ENCODE assay signal across 9 cellular contexts in genomic region chr12:64675795-64676194, GRCh38.
DNase-seq lines count a peak whose midpoint lies in the region; ATAC-seq and TF ChIP-seq lines count a peak whose summit lies in the region.
"Had no signal": no experiment of that assay in that cellular context is flagged by ENCODE, and none has a peak within 500 bp of the region (broad histone marks: within the 10 kb centered on the region; RNA-seq: fewer than 3 reads in every experiment).

No MANE protein-coding gene starts in this region.

- H3K27ac ChIP-seq in SK-N-SH (ENCODE audit: low read depth in 2 of 2, low read length in 1 of 2), result peak overlapping the region; percentile 78 to 81
- peak overlapping the region; percentile 41 to 70 for H3K27ac ChIP-seq in esophagus (ENCODE audit: low read depth in 2 of 2, low read length in 1 of 2)
- H3K27ac ChIP-seq: parathyroid adenoma had no signal

- H3K27me3 ChIP-seq in SK-N-SH (ENCODE audit: insufficient read depth) (no peaks in the 10 kb centered on the region), esophagus (ENCODE audit: control insufficient read depth in 1 of 2, insufficient read depth in 2 of 2, low read length in 2 of 2) (no peaks in the 10 kb centered on the region)

- WGBS in SK-N-SH (ENCODE audit: low lambda C conversion rate), result 34% methylated on average over 3 of the region's 3 CpGs
- 44 to 50% methylated on average over 3 of the region's 3 CpGs for WGBS in esophagus, 2 donors

- no peak overlapping the region; the same call in 1 of the 2 replicates for H2AFZ ChIP-seq in SK-N-SH (ENCODE audit: low read depth)
- H2AFZ ChIP-seq: parathyroid adenoma had no signal

- POLR2A ChIA-PET in SK-N-SH (lab: Yijun Ruan, JAX), result no interaction called here

- DNase-seq in GM03348 (ENCODE audit: low spot score) (peak; percentile 32), SK-N-SH (peak; percentile 47), osteocyte (ENCODE audit: extremely low spot score, unreplicated experiment) (no peak), NCI-H510A treated with DMSO at 0.1 percent for 48 hours (lab: John Stamatoyannopoulos, UW) (no peak), RPMI8226 (no peak), retina (no peak)

- peaks cover 71% of the 10 kb centered on the region for H3K4me1 Mint-ChIP-seq in osteocyte (ENCODE audit: unreplicated experiment)

- TF ChIP-seq RAD21 in SK-N-SH (IDR thresholded peaks at IDR 0.05; ENCODE audit: low read length), result no peak

- H4K20me1 ChIP-seq in SK-N-SH (ENCODE audit: insufficient read depth), result no peaks in the 10 kb centered on the region

- H3K9me2 ChIP-seq in SK-N-SH, result no peaks in the 10 kb centered on the region

- H3K4me3 ChIP-seq in SK-N-SH (ENCODE audit: low read depth in 2 of 2, low read length in 1 of 2) (no peak overlapping the region; a peak in 1 of 4 replicates), esophagus (ENCODE audit: low read depth in 1 of 2, low read length in 2 of 2) (no peak overlapping the region)

- peak overlapping the region; percentile 44; the same call in 1 of the 2 replicates for H3K4me2 ChIP-seq in SK-N-SH

- H3K79me2 ChIP-seq in SK-N-SH (ENCODE audit: insufficient read depth), result peaks cover 76% of the 10 kb centered on the region

- no peaks in the 10 kb centered on the region for H3K36me3 Mint-ChIP-seq in osteocyte (ENCODE audit: unreplicated experiment)

- ATAC-seq in HG03432 (IDR thresholded peaks at IDR 0.05; ENCODE audit: unreplicated experiment), result no peak

- TF ChIP-seq CTCF in SK-N-SH (IDR thresholded peaks at IDR 0.05) (no peak), osteocyte (IDR thresholded peaks at IDR 0.05) (no peak)

- H3F3A ChIP-seq in SK-N-SH (replicated peaks; ENCODE audit: insufficient read depth), result peaks cover 25% of the 10 kb centered on the region

- no peaks in the 10 kb centered on the region for H3K27me3 Mint-ChIP-seq in osteocyte (ENCODE audit: unreplicated experiment)

- no peaks in the 10 kb centered on the region for H3K36me3 ChIP-seq in SK-N-SH (replicated peaks in 1 of 2; ENCODE audit: control insufficient read depth in 1 of 2, insufficient read depth in 2 of 2, low read length in 1 of 2)
- no peaks in the 10 kb centered on the region for H3K36me3 ChIP-seq in esophagus (ENCODE audit: control insufficient read depth in 2 of 2, insufficient read depth in 2 of 2, low read length in 1 of 2)

- peak overlapping the region; percentile 86 for H3K27ac Mint-ChIP-seq in osteocyte (ENCODE audit: unreplicated experiment)

- CTCF ChIA-PET in SK-N-SH (lab: Yijun Ruan, JAX), result interaction anchor here (1.0 to 1.9 kb wide), 3 partner anchors 20 to 126 kb away, joined by 3 to 7 read pairs (median 4); no protein-coding TSS in a partner anchor

- H3K4me3 Mint-ChIP-seq in osteocyte (ENCODE audit: unreplicated experiment), result no peak overlapping the region

- peak overlapping the region; percentile 38; the same call in 1 of the 2 replicates for H3K9ac ChIP-seq in SK-N-SH
- H3K9ac ChIP-seq: parathyroid adenoma had no signal

- H3K9me3 Mint-ChIP-seq in osteocyte (ENCODE audit: unreplicated experiment), result no peaks in the 10 kb centered on the region

- no peak for TF ChIP-seq EP300 in SK-N-SH (IDR thresholded peaks at IDR 0.05; ENCODE audit: borderline replicate concordance in 1 of 2, low read depth in 1 of 2, low read length in 1 of 2)

- peaks cover 56 to 59% of the 10 kb centered on the region in 2 experiments for H3K4me1 ChIP-seq in SK-N-SH (ENCODE audit: control insufficient read depth in 1 of 2, insufficient read depth in 2 of 2, low read depth in 1 of 2, low read length in 1 of 2)
- peaks cover 6 to 10% of the 10 kb centered on the region in 2 donors for H3K4me1 ChIP-seq in esophagus (ENCODE audit: control insufficient read depth in 2 of 2, insufficient read depth in 2 of 2, low read length in 1 of 2)
- H3K4me1 ChIP-seq: parathyroid adenoma had no signal

- H3K9me3 ChIP-seq in SK-N-SH (no peaks in the 10 kb centered on the region), esophagus (ENCODE audit: control insufficient read depth in 2 of 2, insufficient read depth in 1 of 2, low read depth in 1 of 2, low read length in 1 of 2) (no peaks in the 10 kb centered on the region)

TF ChIP-seq in SK-N-SH, 30 proteins besides CTCF, POLR2A, EP300 and RAD21 (continues in another document):
- TF ChIP-seq RXRA (IDR thresholded peaks at IDR 0.05; ENCODE audit: borderline replicate concordance, low read depth), result peak; percentile 20; the same call in 1 of the 2 replicates
- TF ChIP-seq PBX3 (IDR thresholded peaks at IDR 0.05), result peak; percentile 34
- no peak for TF ChIP-seq MXI1 (IDR thresholded peaks at IDR 0.05; ENCODE audit: low read depth, low read length)
- no peak for TF ChIP-seq FOXJ3 (CRISPR knock-in tag; IDR thresholded peaks at IDR 0.05)
- TF ChIP-seq TAF1 (IDR thresholded peaks at IDR 0.05; ENCODE audit: borderline replicate concordance, low read depth, low read length), result no peak
- peak; percentile 59; the same call in 1 of the 2 replicates for TF ChIP-seq FOSL2 (IDR thresholded peaks at IDR 0.05; ENCODE audit: borderline replicate concordance, low read depth)
- TF ChIP-seq IRF3 (IDR thresholded peaks at IDR 0.05; ENCODE audit: low read depth, low read length), result no peak
- TF ChIP-seq TEAD4 (IDR thresholded peaks at IDR 0.05; ENCODE audit: borderline replicate concordance, insufficient read depth), result no peak
- TF ChIP-seq NRF1 (IDR thresholded peaks at IDR 0.05; ENCODE audit: low read depth, low read length), result no peak
- TF ChIP-seq RCOR1 (IDR thresholded peaks at IDR 0.05; ENCODE audit: low read length), result no peak
- TF ChIP-seq, protein P1, sequence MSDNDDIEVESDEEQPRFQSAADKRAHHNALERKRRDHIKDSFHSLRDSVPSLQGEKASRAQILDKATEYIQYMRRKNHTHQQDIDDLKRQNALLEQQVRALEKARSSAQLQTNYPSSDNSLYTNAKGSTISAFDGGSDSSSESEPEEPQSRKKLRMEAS (IDR thresholded peaks at IDR 0.05; ENCODE audit: low read depth), result no peak
- no peak for TF ChIP-seq CHD2 (IDR thresholded peaks at IDR 0.05; ENCODE audit: low read length, partially characterized antibody)
- TF ChIP-seq RFX5 (IDR thresholded peaks at IDR 0.05; ENCODE audit: low read length), result no peak
- TF ChIP-seq ELF1 (IDR thresholded peaks at IDR 0.05), result no peak
- TF ChIP-seq JUND (IDR thresholded peaks at IDR 0.05), result peak; percentile 33; the same call in 1 of the 2 replicates
- peak; percentile 59; the same call in 1 of the 2 replicates for TF ChIP-seq TCF12 (IDR thresholded peaks at IDR 0.05)
- no peak for TF ChIP-seq USF1 (IDR thresholded peaks at IDR 0.05; ENCODE audit: borderline replicate concordance, low read depth)
- peak; percentile 48; the same call in 1 of the 2 replicates for TF ChIP-seq NFIC (IDR thresholded peaks at IDR 0.05; ENCODE audit: borderline replicate concordance)
- TF ChIP-seq POLR2AphosphoS5 (IDR thresholded peaks at IDR 0.05; ENCODE audit: low read depth, low read length), result no peak
- no peak for TF ChIP-seq GABPA (IDR thresholded peaks at IDR 0.05; ENCODE audit: low read depth)
- TF ChIP-seq GATA2 (CRISPR knock-in tag; IDR thresholded peaks at IDR 0.05), result no peak

Comparison
In these comparisons a context has a peak if more than half of its experiments do, and no peak if none do; other contexts are left out.
1. DNase-seq: peak in GM03348 (single experiment) and SK-N-SH (single experiment); none in osteocyte (single experiment), NCI-H510A treated with DMSO at 0.1 percent for 48 hours (single experiment), RPMI8226 (single experiment) and retina (single experiment).